14 cellular contexts compared by ENCODE assay signal in the genomic region with DNA sequence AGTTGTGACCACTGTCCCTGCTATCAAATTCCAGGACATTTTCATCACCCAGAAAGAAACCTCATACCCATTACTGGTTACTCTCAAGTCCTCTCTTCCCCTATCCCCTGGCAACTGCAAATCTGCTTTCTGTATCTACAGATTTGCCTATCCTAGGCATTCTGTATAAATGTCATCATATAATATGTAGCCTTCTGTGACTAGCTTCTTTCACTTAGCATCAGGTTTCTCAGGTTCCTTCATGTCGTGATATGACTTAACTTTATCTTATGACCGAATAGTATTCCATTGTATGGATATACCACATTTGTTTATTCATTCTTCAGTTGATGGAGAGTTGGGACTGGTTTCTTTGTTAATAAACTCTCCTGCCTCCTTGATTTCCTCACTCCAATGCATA.
DNase-seq lines count a peak whose midpoint lies in the region; ATAC-seq and FAIRE-seq lines count a peak whose summit lies in the region.
"Had no signal": no experiment of that assay in that cellular context is flagged by ENCODE, and none has a peak within 500 bp of the region (broad histone marks: within the 10 kb centered on the region; RNA-seq: fewer than 3 reads in every experiment).

No MANE protein-coding gene starts in this region.

- peaks cover 21% of the 10 kb centered on the region for H3K4me1 Mint-ChIP-seq in stimulated activated effector memory CD8-positive, alpha-beta T cell treated with anti-CD3 and anti-CD28 coated beads, Interleukin-12 subunit alpha, Interleukin-12 subunit beta, amount 100 ng/mL, for 72 hours

- peak; percentile 20 for DNase-seq in RCC 7860 (ENCODE audit: low spot score)
- DNase-seq in stimulated activated effector memory CD8-positive, alpha-beta T cell treated with anti-CD3 and anti-CD28 coated beads, Interleukin-12 subunit alpha, Interleukin-12 subunit beta, amount 100 ng/mL, for 72 hours (ENCODE audit: low spot score in 2 of 2), result no peak
- no peak for DNase-seq in nucleus accumbens (lab: John Stamatoyannopoulos, UW)
- no peak for DNase-seq in NK-92 (lab: John Stamatoyannopoulos, UW; ENCODE audit: unreplicated experiment)
- DNase-seq in NCI-H2107 (lab: John Stamatoyannopoulos, UW), result no peak
- DNase-seq: ACHN; Calu3; CD4-positive, alpha-beta T cell; NCI-H1048; SW 1271 had no signal

- no peaks in the 10 kb centered on the region for H3K36me3 Mint-ChIP-seq in stimulated activated effector memory CD8-positive, alpha-beta T cell treated with anti-CD3 and anti-CD28 coated beads, Interleukin-12 subunit alpha, Interleukin-12 subunit beta, amount 100 ng/mL, for 72 hours

- FAIRE-seq in RCC 7860 (lab: Jason Lieb, UNC), result no peak
- FAIRE-seq: HTR-8/SVneo had no signal

- ATAC-seq in GM18498 (IDR thresholded peaks at IDR 0.05; ENCODE audit: unreplicated experiment) (peak; percentile 37), HG03175 (IDR thresholded peaks at IDR 0.05; ENCODE audit: unreplicated experiment) (peak; percentile 29), GM21529 (IDR thresholded peaks at IDR 0.05; ENCODE audit: unreplicated experiment) (no peak)
- peak; percentile 46 for ATAC-seq in stimulated activated effector memory CD8-positive, alpha-beta T cell treated with anti-CD3 and anti-CD28 coated beads, Interleukin-12 subunit alpha, Interleukin-12 subunit beta, amount 100 ng/mL, for 72 hours

- H3K4me3 Mint-ChIP-seq in stimulated activated effector memory CD8-positive, alpha-beta T cell treated with anti-CD3 and anti-CD28 coated beads, Interleukin-12 subunit alpha, Interleukin-12 subunit beta, amount 100 ng/mL, for 72 hours, result no peak overlapping the region
- H3K4me3 Mint-ChIP-seq: CD4-positive, alpha-beta T cell had no signal

- H3K27ac Mint-ChIP-seq in stimulated activated effector memory CD8-positive, alpha-beta T cell treated with anti-CD3 and anti-CD28 coated beads, Interleukin-12 subunit alpha, Interleukin-12 subunit beta, amount 100 ng/mL, for 72 hours, result no peak overlapping the region
- H3K27ac Mint-ChIP-seq: CD4-positive, alpha-beta T cell had no signal

- no peaks in the 10 kb centered on the region for H3K9me3 Mint-ChIP-seq in stimulated activated effector memory CD8-positive, alpha-beta T cell treated with anti-CD3 and anti-CD28 coated beads, Interleukin-12 subunit alpha, Interleukin-12 subunit beta, amount 100 ng/mL, for 72 hours
- H3K9me3 Mint-ChIP-seq: CD4-positive, alpha-beta T cell had no signal
